Comparison of ENCODE assay signal across 8 cellular contexts in genomic region chr1:63674238-63674864, GRCh38.
A peak's percentile ranks its signal among the peaks of the same experiment; 100 is the strongest.
DNase-seq lines count a peak whose midpoint lies in the region; ATAC-seq and TF ChIP-seq lines count a peak whose summit lies in the region.

No MANE protein-coding gene starts in this region.

- no peaks in the 10 kb centered on the region for H3K27me3 Mint-ChIP-seq in T-helper 2 cell treated with Interferon-gamma antibody and Interleukin-4, amounts not matched to agents 5 μg/mL and 100 μg/mL, for 36 hours (ENCODE audit: low read depth)

- no peaks in the 10 kb centered on the region for H3K36me3 ChIP-seq in parathyroid adenoma (ENCODE audit: control insufficient read depth, insufficient read depth, low read length)

- H3K27ac ChIP-seq in parathyroid adenoma = no peak overlapping the region

- peaks cover 3% of the 10 kb centered on the region for H3K4me1 Mint-ChIP-seq in T-helper 2 cell treated with Interferon-gamma antibody and Interleukin-4, amounts not matched to agents 5 μg/mL and 100 μg/mL, for 36 hours (ENCODE audit: low read depth)

- H3K79me2 ChIP-seq in parathyroid adenoma = no peaks in the 10 kb centered on the region

- H2AFZ ChIP-seq in parathyroid adenoma = peak overlapping the region; percentile 48

- no peaks in the 10 kb centered on the region for H3K9me3 ChIP-seq in parathyroid adenoma (ENCODE audit: control insufficient read depth, low read length)

- peaks cover 2% of the 10 kb centered on the region for H3K36me3 Mint-ChIP-seq in T-helper 2 cell treated with Interferon-gamma antibody and Interleukin-4, amounts not matched to agents 5 μg/mL and 100 μg/mL, for 36 hours (ENCODE audit: low read depth)

- H3K27me3 ChIP-seq in parathyroid adenoma (ENCODE audit: control insufficient read depth, insufficient read depth, low read length) = no peaks in the 10 kb centered on the region

- peak; percentile 86 for ATAC-seq in GM19438 (IDR thresholded peaks at IDR 0.05; ENCODE audit: low read depth, unreplicated experiment)

- no peak overlapping the region for H3K4me3 ChIP-seq in parathyroid adenoma (ENCODE audit: low read depth, low read length)

- peak; percentile 44 for TF ChIP-seq CTCF in parathyroid adenoma (IDR thresholded peaks at IDR 0.05)

- H3K4me2 ChIP-seq in parathyroid adenoma (ENCODE audit: low read length) = no peak overlapping the region

- no peaks in the 10 kb centered on the region for H3K4me1 ChIP-seq in parathyroid adenoma

- H3K4me3 Mint-ChIP-seq in T-helper 2 cell treated with Interferon-gamma antibody and Interleukin-4, amounts not matched to agents 5 μg/mL and 100 μg/mL, for 36 hours = no peak overlapping the region

- peaks cover 8% of the 10 kb centered on the region for H3K9me3 Mint-ChIP-seq in T-helper 2 cell treated with Interferon-gamma antibody and Interleukin-4, amounts not matched to agents 5 μg/mL and 100 μg/mL, for 36 hours

- H3K9ac ChIP-seq in parathyroid adenoma = no peak overlapping the region

- DNase-seq in D341Med (ENCODE audit: low spot score) (peak; percentile 65), LHCN-M2 (ENCODE audit: low read depth) (peak; percentile 94), T1000 (lab: John Stamatoyannopoulos, UW) (peak; percentile 72), globus pallidus (ENCODE audit: low spot score) (peak; percentile 41)
- DNase-seq in T-helper 2 cell treated with Interferon-gamma antibody and Interleukin-4, amounts not matched to agents 5 μg/mL and 100 μg/mL, for 36 hours (ENCODE audit: low spot score) = no peak
- DNase-seq in activated CD4-positive, alpha-beta T cell treated with anti-CD3 and anti-CD28 coated beads, Interleukin-2, amount 50 U/mL, for 1 hour = no peak

- H3K27ac Mint-ChIP-seq in T-helper 2 cell treated with Interferon-gamma antibody and Interleukin-4, amounts not matched to agents 5 μg/mL and 100 μg/mL, for 36 hours = no peak overlapping the region

Comparison
In these comparisons a context has a peak if more than half of its experiments do, and no peak if none do; other contexts are left out.
1. DNase-seq: peak in D341Med (single experiment), LHCN-M2 (single experiment), T1000 (single experiment) and globus pallidus (single experiment); none in T-helper 2 cell treated with Interferon-gamma antibody and Interleukin-4, amounts not matched to agents 5 μg/mL and 100 μg/mL, for 36 hours (single experiment) and activated CD4-positive, alpha-beta T cell treated with anti-CD3 and anti-CD28 coated beads, Interleukin-2, amount 50 U/mL, for 1 hour (single experiment).